In genomic region chr1:111990878-111991760, GRCh38 we compare ENCODE assay signal across 8 cellular contexts. TPM values are rescaled to one million over a fixed set of nuclear protein-coding genes. Genes with fewer than 3 reads are reported as not detected.
DNase-seq lines count a peak whose midpoint lies in the region; ATAC-seq and TF ChIP-seq lines count a peak whose summit lies in the region.

No MANE protein-coding gene starts in this region.

- WGBS in esophagus squamous epithelium, 2 donors, result 0 to 1% methylated on average over 7 to 12 of the region's 37 CpGs
- WGBS in urinary bladder, result under 1% methylated on average over 37 of the region's 37 CpGs

- peaks cover 0 to 66% (median 0%) of the 10 kb centered on the region in 4 donors for H3K27me3 ChIP-seq in esophagus squamous epithelium

- H3K4me1 ChIP-seq in esophagus squamous epithelium, result peaks cover 16 to 36% (median 21%) of the 10 kb centered on the region in 3 donors
- H3K4me1 ChIP-seq in mucosa of descending colon (ENCODE audit: low read depth), result peaks cover 5% of the 10 kb centered on the region
- no peaks in the 10 kb centered on the region for H3K4me1 ChIP-seq in urinary bladder (ENCODE audit: insufficient read depth)

- peak overlapping the region; percentile 62 for H3K4me3 ChIP-seq in LNCaP clone FGC (ENCODE audit: low read depth, low read length)
- peak overlapping the region; percentile 54 to 82 (median 64) for H3K4me3 ChIP-seq in esophagus squamous epithelium
- H3K4me3 ChIP-seq in mucosa of descending colon, result no peak overlapping the region
- H3K4me3 ChIP-seq in urinary bladder (ENCODE audit: low read depth, low read length), result peak overlapping the region; percentile 61

- DNase-seq in DMS153 treated with DMSO at 0.1 percent for 48 hours (lab: John Stamatoyannopoulos, UW; ENCODE audit: unreplicated experiment), result peak; percentile 87
- peak; percentile 67 for DNase-seq in LNCaP clone FGC (ENCODE audit: low read depth)
- DNase-seq in SHP77 treated with DMSO at 0.1 percent for 48 hours (lab: John Stamatoyannopoulos, UW), result peak; percentile 78
- DNase-seq in esophagus squamous epithelium (lab: John Stamatoyannopoulos, UW), result no peak
- peak; percentile 38 to 74 (median 58) for DNase-seq in mucosa of descending colon

- TF ChIP-seq CTCF in LNCaP clone FGC (IDR thresholded peaks at IDR 0.05; ENCODE audit: control insufficient read depth, extremely low read depth, insufficient read depth) (peak; percentile 78), esophagus squamous epithelium (IDR thresholded peaks at IDR 0.05) (peak in 4 of 6 experiments; percentile 33 to 45 (median 44)), mucosa of descending colon (IDR thresholded peaks at IDR 0.05) (no peak)

- H3K27ac ChIP-seq in esophagus squamous epithelium (peak overlapping the region; percentile 48 to 83 (median 68)), urinary bladder (ENCODE audit: low read depth) (no peak overlapping the region)

- H3K36me3 ChIP-seq in esophagus squamous epithelium, result no peaks in the 10 kb centered on the region
- no peaks in the 10 kb centered on the region for H3K36me3 ChIP-seq in mucosa of descending colon (ENCODE audit: low read depth)
- no peaks in the 10 kb centered on the region for H3K36me3 ChIP-seq in urinary bladder (ENCODE audit: insufficient read depth)

- ATAC-seq in mucosa of descending colon, result peak; percentile 78
- ATAC-seq in GM19328 (IDR thresholded peaks at IDR 0.05; ENCODE audit: unreplicated experiment), result no peak
- ATAC-seq in GM21576 (IDR thresholded peaks at IDR 0.05; ENCODE audit: unreplicated experiment), result no peak

- no peak for TF ChIP-seq POLR2A in esophagus squamous epithelium (IDR thresholded peaks at IDR 0.05)

- intact Hi-C loops in esophagus squamous epithelium (cut with DNase I), result loop anchor here (10.0 kb wide), 1 partner anchor 196 kb away; no protein-coding TSS in a partner anchor
- intact Hi-C loops in mucosa of descending colon (cut with DNase I, micrococcal nuclease), result no loop called here

- no peaks in the 10 kb centered on the region for H3K9me3 ChIP-seq in esophagus squamous epithelium
- no peaks in the 10 kb centered on the region for H3K9me3 ChIP-seq in mucosa of descending colon

RNA-seq across cellular contexts. Expression of gene KCND3, which starts 1.7 kb away (rescaled TPM):
- 1 to 10 TPM; 2.4 to 6.0 (median 3.9) TPM for total RNA-seq in esophagus squamous epithelium
- 10 to 100 TPM in 1 of 3 donors, 1 to 10 TPM in 2; 1.2 to 10.3 (median 5.5) TPM for total RNA-seq in mucosa of descending colon
- total RNA-seq in urinary bladder, result 5.4 TPM
- polyA plus RNA-seq in urinary bladder, result 10.0 TPM
